12 cellular contexts compared by ENCODE assay signal in the genomic region with DNA sequence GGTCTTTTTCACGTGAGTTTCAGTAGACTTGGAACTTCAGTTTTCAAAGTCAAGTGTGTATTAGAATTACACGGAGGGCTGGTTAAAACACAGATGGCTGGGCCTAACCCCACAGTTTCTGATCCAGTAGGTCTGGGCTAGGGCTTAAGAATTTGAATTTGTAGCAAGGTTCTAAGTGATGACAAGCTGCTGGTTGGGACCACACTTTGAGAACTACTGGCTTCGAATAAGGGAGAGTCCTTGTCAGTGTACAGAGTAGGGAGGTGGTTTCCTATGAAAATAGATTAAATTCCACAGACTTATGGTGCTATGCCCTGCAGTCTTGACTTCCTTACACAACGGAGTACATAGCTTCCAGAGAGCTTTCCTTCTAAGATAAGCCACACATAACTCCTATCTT. TPM values are rescaled to one million over a fixed set of nuclear protein-coding genes. Genes with fewer than 3 reads are reported as not detected.
DNase-seq lines count a peak whose midpoint lies in the region; ATAC-seq and TF ChIP-seq lines count a peak whose summit lies in the region.
"Had no signal": no experiment of that assay in that cellular context is flagged by ENCODE, and none has a peak within 500 bp of the region (broad histone marks: within the 10 kb centered on the region; RNA-seq: fewer than 3 reads in every experiment).

No MANE protein-coding gene starts in this region.

- no peak overlapping the region for H3K18ac ChIP-seq in mesenchymal stem cell (ENCODE audit: low read depth in 1 of 2, low read length in 2 of 2)

- no peak for TF ChIP-seq CTCF in WERI-Rb-1 (IDR thresholded peaks at IDR 0.05; ENCODE audit: low read depth, low read length)
- no peak for TF ChIP-seq CTCF in dorsolateral prefrontal cortex (IDR thresholded peaks at IDR 0.05 in 54 of 56, conservative IDR thresholded peaks at IDR 0.05 in 2 of 56; ENCODE audit: low read depth in 1 of 56, partially characterized antibody in 56 of 56)
- no peak for TF ChIP-seq CTCF in stomach (IDR thresholded peaks at IDR 0.05)

- peaks cover 32% of the 10 kb centered on the region for H3K27me3 Mint-ChIP-seq in activated naive CD8-positive, alpha-beta T cell treated with anti-CD3 and anti-CD28 coated beads for 36 hours

- WGBS in mesenchymal stem cell: 56% methylated on average over 4 of the region's 4 CpGs
- 32 to 44% (median 38%) methylated on average over 4 of the region's 4 CpGs for WGBS in stomach, 5 donors

- H3K4me1 Mint-ChIP-seq in activated naive CD8-positive, alpha-beta T cell treated with anti-CD3 and anti-CD28 coated beads for 36 hours: peaks cover 4% of the 10 kb centered on the region

- H2BK5ac ChIP-seq in mesenchymal stem cell (ENCODE audit: low read depth, low read length, poor library complexity, severe bottlenecking): no peak overlapping the region

- peaks cover 9% of the 10 kb centered on the region for H3K4me1 ChIP-seq in mesenchymal stem cell (ENCODE audit: control insufficient read depth, insufficient read depth, low read depth, low read length)
- H3K4me1 ChIP-seq in stomach: peaks cover 18 to 47% (median 30%) of the 10 kb centered on the region in 4 donors
- H3K4me1 ChIP-seq: HAP-1 had no signal

- peak overlapping the region; percentile 72 for H3K27ac ChIP-seq in WERI-Rb-1
- H3K27ac ChIP-seq in dorsolateral prefrontal cortex: peak overlapping the region; percentile 88 to 100 (median 99)
- H3K27ac ChIP-seq in mesenchymal stem cell (ENCODE audit: low read length, poor library complexity, severe bottlenecking): peak overlapping the region; percentile 84
- peak overlapping the region; percentile 52 to 100 (median 99) for H3K27ac ChIP-seq in stomach

- no peaks in the 10 kb centered on the region for H3K9me3 Mint-ChIP-seq in activated naive CD8-positive, alpha-beta T cell treated with anti-CD3 and anti-CD28 coated beads for 36 hours
- H3K9me3 Mint-ChIP-seq: activated T-cell treated with anti-CD3 and anti-CD28 coated beads, Interleukin-2, amount 50 U/mL, for 24 hours; CD8-positive, alpha-beta memory T cell had no signal

- no peak overlapping the region for H3K23ac ChIP-seq in mesenchymal stem cell (ENCODE audit: low read length in 2 of 2)

- H3K4me3 ChIP-seq in WERI-Rb-1 (ENCODE audit: low read depth, low read length) (no peak overlapping the region), dorsolateral prefrontal cortex (peak overlapping the region in 55 of 59 donors; percentile 26 to 99 (median 96)), mesenchymal stem cell (ENCODE audit: insufficient read depth in 1 of 2, low read depth in 1 of 2, low read length in 2 of 2) (no peak overlapping the region), stomach (no peak overlapping the region)
- H3K4me3 ChIP-seq: HAP-1 had no signal

- no peak overlapping the region for H2BK15ac ChIP-seq in mesenchymal stem cell (ENCODE audit: low read depth, poor library complexity, severe bottlenecking)

- H3K79me1 ChIP-seq in mesenchymal stem cell (replicated peaks; ENCODE audit: low read length, poor library complexity, severe bottlenecking): no peaks in the 10 kb centered on the region

- no peak overlapping the region for H4K91ac ChIP-seq in mesenchymal stem cell (ENCODE audit: low read length)

- H3K14ac ChIP-seq in mesenchymal stem cell (ENCODE audit: low read length in 2 of 2): no peak overlapping the region

- H3K9me3 ChIP-seq in WERI-Rb-1 (ENCODE audit: severe bottlenecking) (no peaks in the 10 kb centered on the region), mesenchymal stem cell (ENCODE audit: control insufficient read depth, low read length) (no peaks in the 10 kb centered on the region), stomach (no peaks in the 10 kb centered on the region)
- H3K9me3 ChIP-seq: HAP-1 had no signal

- TF ChIP-seq EP300 in stomach (IDR thresholded peaks at IDR 0.05): no peak

- no peak overlapping the region for H2BK12ac ChIP-seq in mesenchymal stem cell (ENCODE audit: low read length in 2 of 2)

- intact Hi-C loops in dorsolateral prefrontal cortex (cut with DNase I) (loop anchor here in 1 of 2 donors (2.0 kb wide), 1 partner anchor 65 kb away; no protein-coding TSS in a partner anchor), stomach (cut with DNase I; ENCODE audit: low total_unique reads) (no loop called here), left colon (cut with DNase I, micrococcal nuclease) (no loop called here)

- no peak overlapping the region for H4K8ac ChIP-seq in mesenchymal stem cell (ENCODE audit: low read length)

- no peaks in the 10 kb centered on the region for H3K27me3 ChIP-seq in WERI-Rb-1 (ENCODE audit: insufficient read depth, low read depth, severe bottlenecking)
- no peaks in the 10 kb centered on the region for H3K27me3 ChIP-seq in dorsolateral prefrontal cortex
- H3K27me3 ChIP-seq in mesenchymal stem cell (ENCODE audit: control insufficient read depth in 1 of 2, insufficient read depth in 1 of 2, low read length in 2 of 2): no peaks in the 10 kb centered on the region
- H3K27me3 ChIP-seq in stomach: no peaks in the 10 kb centered on the region

- H3K27ac Mint-ChIP-seq in activated naive CD8-positive, alpha-beta T cell treated with anti-CD3 and anti-CD28 coated beads for 36 hours: no peak overlapping the region
- H3K27ac Mint-ChIP-seq: activated T-cell treated with anti-CD3 and anti-CD28 coated beads, Interleukin-2, amount 50 U/mL, for 24 hours; CD8-positive, alpha-beta memory T cell had no signal

- no peak for ATAC-seq in left colon

- no peaks in the 10 kb centered on the region for H3K36me3 Mint-ChIP-seq in activated naive CD8-positive, alpha-beta T cell treated with anti-CD3 and anti-CD28 coated beads for 36 hours
- H3K36me3 Mint-ChIP-seq: CD8-positive, alpha-beta memory T cell had no signal

- H3K4me3 Mint-ChIP-seq in activated naive CD8-positive, alpha-beta T cell treated with anti-CD3 and anti-CD28 coated beads for 36 hours: no peak overlapping the region
- H3K4me3 Mint-ChIP-seq: activated T-cell treated with anti-CD3 and anti-CD28 coated beads, Interleukin-2, amount 50 U/mL, for 24 hours had no signal

- no peak overlapping the region for H2AFZ ChIP-seq in mesenchymal stem cell (ENCODE audit: low read depth, low read length)

- no peak overlapping the region for H3K4ac ChIP-seq in mesenchymal stem cell (ENCODE audit: low read depth in 1 of 2, low read length in 2 of 2)

- H3K9ac ChIP-seq in mesenchymal stem cell (ENCODE audit: low read length): peak overlapping the region; percentile 42

- TF ChIP-seq POLR2A in stomach (IDR thresholded peaks at IDR 0.05): no peak

- H3K4me2 ChIP-seq in mesenchymal stem cell (ENCODE audit: low read length, poor library complexity, severe bottlenecking): no peak overlapping the region

- no peak overlapping the region for H2AK5ac ChIP-seq in mesenchymal stem cell (ENCODE audit: low read length, severe bottlenecking)

- no peak overlapping the region for H2BK120ac ChIP-seq in mesenchymal stem cell (ENCODE audit: low read depth, low read length)

- peaks cover 28% of the 10 kb centered on the region for H3K36me3 ChIP-seq in WERI-Rb-1
- H3K36me3 ChIP-seq in mesenchymal stem cell (ENCODE audit: control insufficient read depth in 1 of 2, insufficient read depth in 2 of 2, low read depth in 1 of 2, low read length in 2 of 2): peaks cover 0 to 16% of the 10 kb centered on the region in 2 experiments
- peaks cover 0 to 22% (median 12%) of the 10 kb centered on the region in 4 donors for H3K36me3 ChIP-seq in stomach
- H3K36me3 ChIP-seq: HAP-1 had no signal

- DNase-seq in WERI-Rb-1 (peak; percentile 29), dorsolateral prefrontal cortex (peak in 1 of 10 donors; percentile 7), mesenchymal stem cell (peak; percentile 50), stomach (peak; percentile 24), NCI-H446 (lab: John Stamatoyannopoulos, UW) (no peak), NCI-H1694 treated with DMSO at 0.1 percent for 48 hours (lab: John Stamatoyannopoulos, UW) (no peak), left colon (no peak)
- no peak for DNase-seq in activated naive CD8-positive, alpha-beta T cell treated with anti-CD3 and anti-CD28 coated beads for 36 hours
- DNase-seq: activated T-cell treated with anti-CD3 and anti-CD28 coated beads, Interleukin-2, amount 50 U/mL, for 24 hours; CD8-positive, alpha-beta memory T cell; Karpas-422 had no signal

RNA-seq across cellular contexts. Expression of gene RHOB, which starts 4.5 kb away (rescaled TPM):
- total RNA-seq in dorsolateral prefrontal cortex (100 to 1,000 TPM; 206 to 544 (median 321) TPM), stomach (1,000 to 10,000 TPM in 1 of 5 donors, 100 to 1,000 TPM in 4; 353 to 1,146 (median 607) TPM), left colon (100 to 1,000 TPM; 141 to 332 TPM)
- 126 TPM for polyA plus RNA-seq in mesenchymal stem cell (2013, experiment 1 of 2)
- polyA plus RNA-seq in mesenchymal stem cell (2013, experiment 2 of 2): 126 TPM
- polyA plus RNA-seq in stomach: 100 to 1,000 TPM; 143 to 327 (median 145) TPM
- total RNA-seq in activated naive CD8-positive, alpha-beta T cell treated with anti-CD3 and anti-CD28 coated beads for 36 hours: 10 to 100 TPM; 13.4 to 13.7 TPM

Comparison
In these comparisons a context has a peak if more than half of its experiments do, and no peak if none do; other contexts are left out.
1. DNase-seq: peak in WERI-Rb-1 (single experiment), mesenchymal stem cell (single experiment) and stomach (single experiment); none in NCI-H446 (0 of 2), activated naive CD8-positive, alpha-beta T cell treated with anti-CD3 and anti-CD28 coated beads for 36 hours (single experiment), NCI-H1694 treated with DMSO at 0.1 percent for 48 hours (single experiment) and left colon (0 of 2).
2. H3K4me3 ChIP-seq: peak in dorsolateral prefrontal cortex (55 of 59); none in WERI-Rb-1 (single experiment), mesenchymal stem cell (0 of 2) and stomach (0 of 4).
3. RNA of gene RHOB, which starts 4.5 kb away (total RNA-seq): 353 to 1,146 TPM in stomach, 141 to 332 TPM in left colon and 206 to 544 TPM in dorsolateral prefrontal cortex; 13.4 to 13.7 TPM in activated naive CD8-positive, alpha-beta T cell treated with anti-CD3 and anti-CD28 coated beads for 36 hours; every median in the first group is over 4 times any median in the second.
4. Peak in every context shown above with its lines, with median percentiles within 50 percentile points of each other: H3K27ac ChIP-seq.